ENCODE assay signal across 15 cellular contexts in the genomic region with DNA sequence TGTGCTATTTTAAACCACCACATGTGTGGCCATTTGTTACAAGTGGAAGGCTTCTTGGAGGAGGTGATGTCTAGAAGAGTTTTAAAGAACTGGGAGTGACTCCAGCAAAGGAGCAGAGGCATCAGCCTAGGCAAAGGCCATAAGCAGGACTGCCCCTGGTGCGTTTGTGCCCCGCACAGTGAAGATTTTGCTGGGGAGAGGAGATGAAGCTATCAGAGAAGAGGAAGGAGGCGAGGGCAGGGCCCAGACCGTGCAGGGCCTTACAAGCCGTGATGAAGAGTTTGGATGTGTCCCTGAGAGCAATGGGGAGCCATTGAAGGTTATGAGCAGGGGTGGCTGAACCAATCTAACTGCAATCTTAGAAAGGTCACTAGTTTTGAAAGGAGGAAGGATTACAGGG.
"Had no signal": no experiment of that assay in that cellular context is flagged by ENCODE, and none has a peak within 500 bp of the region (broad histone marks: within the 10 kb centered on the region; RNA-seq: fewer than 3 reads in every experiment).

No MANE protein-coding gene starts in this region.

- H3K4me3 ChIP-seq: body of pancreas, esophagus squamous epithelium, gastrocnemius medialis, sigmoid colon, smooth muscle cell, testis, vagina had no signal

- FAIRE-seq: colon had no signal

- H3K36me3 Mint-ChIP-seq: activated CD4-positive, alpha-beta memory T cell treated with anti-CD3 and anti-CD28 coated beads for 36 hours; activated naive CD4-positive, alpha-beta T cell treated with anti-CD3 and anti-CD28 coated beads, Interleukin-2, amount 10 ng/mL, durations not matched to agents 7 days and 5 days; stimulated activated naive B cell treated with anti-CD40 and anti-IgM and Interleukin-4, amounts not matched to agents 10 μg/mL and 1 μg/mL and 100 μg/mL, for 72 hours had no signal

- H3K9me3 ChIP-seq: body of pancreas, esophagus squamous epithelium, gastrocnemius medialis, sigmoid colon, testis, vagina had no signal

- H3K36me3 ChIP-seq: esophagus squamous epithelium, gastrocnemius medialis, sigmoid colon, vagina had no signal

- H3K27ac Mint-ChIP-seq: activated CD4-positive, alpha-beta memory T cell treated with anti-CD3 and anti-CD28 coated beads for 36 hours; activated naive CD4-positive, alpha-beta T cell treated with anti-CD3 and anti-CD28 coated beads, Interleukin-2, amount 10 ng/mL, durations not matched to agents 7 days and 5 days; activated naive CD8-positive, alpha-beta T cell treated with anti-CD3 and anti-CD28 coated beads, Interleukin-2, amount 50 U/mL, for 24 hours; activated T-cell treated with anti-CD3 and anti-CD28 coated beads, Interleukin-2, amount 50 U/mL, for 72 hours; stimulated activated naive B cell treated with anti-CD40 and anti-IgM and Interleukin-4, amounts not matched to agents 10 μg/mL and 1 μg/mL and 100 μg/mL, for 72 hours had no signal

- H3K4me3 Mint-ChIP-seq: activated CD4-positive, alpha-beta memory T cell treated with anti-CD3 and anti-CD28 coated beads for 36 hours; activated naive CD4-positive, alpha-beta T cell treated with anti-CD3 and anti-CD28 coated beads, Interleukin-2, amount 10 ng/mL, durations not matched to agents 7 days and 5 days; activated naive CD8-positive, alpha-beta T cell treated with anti-CD3 and anti-CD28 coated beads, Interleukin-2, amount 50 U/mL, for 24 hours; activated T-cell treated with anti-CD3 and anti-CD28 coated beads, Interleukin-2, amount 50 U/mL, for 72 hours; nephron; stimulated activated naive B cell treated with anti-CD40 and anti-IgM and Interleukin-4, amounts not matched to agents 10 μg/mL and 1 μg/mL and 100 μg/mL, for 72 hours had no signal

- H3K27ac ChIP-seq: body of pancreas, esophagus squamous epithelium, gastrocnemius medialis, sigmoid colon, testis, vagina had no signal

- DNase-seq: esophagus squamous epithelium, left ventricle myocardium superior, sigmoid colon had no signal

- H3K27me3 ChIP-seq: testis, vagina had no signal

- H3K9me3 Mint-ChIP-seq: activated CD4-positive, alpha-beta memory T cell treated with anti-CD3 and anti-CD28 coated beads for 36 hours; activated naive CD4-positive, alpha-beta T cell treated with anti-CD3 and anti-CD28 coated beads, Interleukin-2, amount 10 ng/mL, durations not matched to agents 7 days and 5 days; activated naive CD8-positive, alpha-beta T cell treated with anti-CD3 and anti-CD28 coated beads, Interleukin-2, amount 50 U/mL, for 24 hours; activated T-cell treated with anti-CD3 and anti-CD28 coated beads, Interleukin-2, amount 50 U/mL, for 72 hours; nephron; stimulated activated naive B cell treated with anti-CD40 and anti-IgM and Interleukin-4, amounts not matched to agents 10 μg/mL and 1 μg/mL and 100 μg/mL, for 72 hours had no signal

- H3K4me2 ChIP-seq: smooth muscle cell had no signal

- H3K4me1 ChIP-seq: body of pancreas, gastrocnemius medialis, sigmoid colon, testis had no signal
